3 cellular contexts compared by ENCODE assay signal in genomic region chr21:14418920-14419319, GRCh38.
TF ChIP-seq lines count a peak whose summit lies in the region.

No MANE protein-coding gene starts in this region.

TF ChIP-seq in HEK293, 187 proteins besides CTCF, POLR2A, EP300 and RAD21:
- TF ChIP-seq, protein P1, sequence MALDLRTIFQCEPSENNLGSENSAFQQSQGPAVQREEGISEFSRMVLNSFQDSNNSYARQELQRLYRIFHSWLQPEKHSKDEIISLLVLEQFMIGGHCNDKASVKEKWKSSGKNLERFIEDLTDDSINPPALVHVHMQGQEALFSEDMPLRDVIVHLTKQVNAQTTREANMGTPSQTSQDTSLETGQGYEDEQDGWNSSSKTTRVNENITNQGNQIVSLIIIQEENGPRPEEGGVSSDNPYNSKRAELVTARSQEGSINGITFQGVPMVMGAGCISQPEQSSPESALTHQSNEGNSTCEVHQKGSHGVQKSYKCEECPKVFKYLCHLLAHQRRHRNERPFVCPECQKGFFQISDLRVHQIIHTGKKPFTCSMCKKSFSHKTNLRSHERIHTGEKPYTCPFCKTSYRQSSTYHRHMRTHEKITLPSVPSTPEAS (tag by site-specific recombination; IDR thresholded peaks at IDR 0.05): no peak
- TF ChIP-seq RBAK (tag by site-specific recombination; IDR thresholded peaks at IDR 0.05) (no peak), ZNF202 (tag by site-specific recombination; IDR thresholded peaks at IDR 0.05; ENCODE audit: borderline replicate concordance) (no peak), ZNF423 (tag by site-specific recombination; IDR thresholded peaks at IDR 0.05) (no peak), ZNF791 (tag by site-specific recombination; IDR thresholded peaks at IDR 0.05) (peak; percentile 91), TRIM28 (IDR thresholded peaks at IDR 0.05; ENCODE audit: borderline replicate concordance, low read length) (peak; percentile 28; the same call in 1 of the 2 replicates), ZNF266 (tag by site-specific recombination; IDR thresholded peaks at IDR 0.05; ENCODE audit: low read depth) (no peak), ZNF184 (tag by site-specific recombination; IDR thresholded peaks at IDR 0.05) (no peak), ZNF747 (tag by site-specific recombination; IDR thresholded peaks at IDR 0.05) (no peak), SETDB1 (IDR thresholded peaks at IDR 0.05; ENCODE audit: insufficient read length, low read length) (peak; percentile 84)

TF ChIP-seq in GM12878, 131 proteins besides CTCF, POLR2A, EP300 and RAD21:
- TF ChIP-seq MTA2 (IDR thresholded peaks at IDR 0.05; ENCODE audit: low read depth): no peak
- no peak for TF ChIP-seq EZH2 (IDR thresholded peaks at IDR 0.05; ENCODE audit: borderline replicate concordance, control insufficient read depth, low read depth, low read length)
- peak; percentile 87 for TF ChIP-seq CBX5 (IDR thresholded peaks at IDR 0.05; ENCODE audit: low read depth)
TF ChIP-seq in GM12878: peak in this region for 1.

TF ChIP-seq in K562, 482 proteins besides CTCF, POLR2A, EP300 and RAD21:
- TF ChIP-seq TRIM28 (IDR thresholded peaks at IDR 0.05) (peak; percentile 77), NONO (IDR thresholded peaks at IDR 0.05; ENCODE audit: low read depth in 2 of 2, low read length in 1 of 2) (no peak), PTBP1 (IDR thresholded peaks at IDR 0.05; ENCODE audit: low read depth, low read length) (no peak), ZNF280A (IDR thresholded peaks at IDR 0.05; ENCODE audit: low read depth, partially characterized antibody) (peak; percentile 31), CBX3 (IDR thresholded peaks at IDR 0.05; ENCODE audit: borderline replicate concordance in 1 of 2, low read length in 2 of 2) (peak in 1 of 2 experiments; percentile 83; a peak in 2 of 3 replicates), CBX5 (IDR thresholded peaks at IDR 0.05; ENCODE audit: borderline replicate concordance, low read depth) (peak; percentile 91)
- TF ChIP-seq, protein P2, sequence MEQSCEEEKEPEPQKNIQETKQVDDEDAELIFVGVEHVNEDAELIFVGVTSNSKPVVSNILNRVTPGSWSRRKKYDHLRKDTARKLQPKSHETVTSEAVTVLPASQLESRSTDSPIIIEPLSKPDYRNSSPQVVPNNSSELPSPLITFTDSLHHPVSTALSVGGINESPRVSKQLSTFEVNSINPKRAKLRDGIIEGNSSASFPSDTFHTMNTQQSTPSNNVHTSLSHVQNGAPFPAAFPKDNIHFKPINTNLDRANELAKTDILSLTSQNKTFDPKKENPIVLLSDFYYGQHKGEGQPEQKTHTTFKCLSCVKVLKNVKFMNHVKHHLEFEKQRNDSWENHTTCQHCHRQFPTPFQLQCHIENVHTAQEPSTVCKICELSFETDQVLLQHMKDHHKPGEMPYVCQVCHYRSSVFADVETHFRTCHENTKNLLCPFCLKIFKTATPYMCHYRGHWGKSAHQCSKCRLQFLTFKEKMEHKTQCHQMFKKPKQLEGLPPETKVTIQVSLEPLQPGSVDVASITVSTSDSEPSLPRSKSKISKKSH (CRISPR knock-in tag; IDR thresholded peaks at IDR 0.05): peak; percentile 80
